9 cellular contexts compared by ENCODE assay signal in genomic region chr5:157100140-157100679, GRCh38. TPM values are rescaled to one million over a fixed set of nuclear protein-coding genes. Genes with fewer than 3 reads are reported as not detected.
A peak's percentile ranks its signal among the peaks of the same experiment; 100 is the strongest.
DNase-seq lines count a peak whose midpoint lies in the region; ATAC-seq, FAIRE-seq and TF ChIP-seq lines count a peak whose summit lies in the region.
"Had no signal": no experiment of that assay in that cellular context is flagged by ENCODE, and none has a peak within 500 bp of the region (broad histone marks: within the 10 kb centered on the region; RNA-seq: fewer than 3 reads in every experiment).

No MANE protein-coding gene starts in this region.

- no peaks in the 10 kb centered on the region for H3K27me3 ChIP-seq in astrocyte (ENCODE audit: insufficient read depth, low read length)

- no peak overlapping the region for H3K27ac ChIP-seq in astrocyte (ENCODE audit: low read depth, low read length)

- H3K79me2 ChIP-seq in astrocyte (ENCODE audit: insufficient read depth, low read length): no peaks in the 10 kb centered on the region

- peak; percentile 46 for DNase-seq in activated CD4-positive, alpha-beta T cell treated with anti-CD3 and anti-CD28 coated beads for 48 hours
- no peak for DNase-seq in activated CD4-positive, alpha-beta T cell treated with anti-CD3 and anti-CD28 coated beads for 1 hour
- peak; percentile 89 for DNase-seq in NB4 (ENCODE audit: low read depth)
- DNase-seq in astrocyte (ENCODE audit: low read depth): peak; percentile 22
- DNase-seq in stimulated activated CD8-positive, alpha-beta memory T cell treated with anti-CD3 and anti-CD28 coated beads, Interleukin-4, amount 100 ng/mL, for 48 hours: peak; percentile 43
- no peak for DNase-seq in HUDEP-2 (lab: John Stamatoyannopoulos, UW; ENCODE audit: unreplicated experiment in 76 of 76)
- DNase-seq: CD4-positive, alpha-beta T cell had no signal

- H3K36me3 Mint-ChIP-seq in astrocyte (ENCODE audit: low read depth, unreplicated experiment): no peaks in the 10 kb centered on the region

- ATAC-seq in GM18873 (IDR thresholded peaks at IDR 0.05; ENCODE audit: low FRiP score, unreplicated experiment) (no peak), HG03521 (IDR thresholded peaks at IDR 0.05; ENCODE audit: unreplicated experiment) (no peak)

- H3K4me3 Mint-ChIP-seq in astrocyte (ENCODE audit: unreplicated experiment): no peak overlapping the region
- H3K4me3 Mint-ChIP-seq: CD4-positive, alpha-beta T cell had no signal

- FAIRE-seq in astrocyte (lab: Jason Lieb, UNC): peak; percentile 34

- TF ChIP-seq POLR2A in NB4 (IDR thresholded peaks at IDR 0.05; ENCODE audit: extremely low read depth, insufficient read length): no peak

- H3K4me1 ChIP-seq in astrocyte (ENCODE audit: insufficient read depth, low read length): peaks cover 6% of the 10 kb centered on the region

- no peaks in the 10 kb centered on the region for H3K36me3 ChIP-seq in astrocyte (ENCODE audit: insufficient read depth, low read length)

- H3K4me3 ChIP-seq in NB4 (ENCODE audit: low read depth, low read length) (no peak overlapping the region), astrocyte (ENCODE audit: insufficient read depth, low read depth, low read length) (no peak overlapping the region)

- no peak overlapping the region for H3K27ac Mint-ChIP-seq in astrocyte (ENCODE audit: unreplicated experiment)
- H3K27ac Mint-ChIP-seq: CD4-positive, alpha-beta T cell had no signal

- H3K9me3 ChIP-seq in astrocyte (ENCODE audit: insufficient read depth, low read depth, low read length): no peaks in the 10 kb centered on the region

- peaks cover 8% of the 10 kb centered on the region for H3K4me1 Mint-ChIP-seq in astrocyte (ENCODE audit: low read depth, unreplicated experiment)

- H3K4me2 ChIP-seq in astrocyte (ENCODE audit: low read length): peak overlapping the region; percentile 15

- no peak overlapping the region for H2AFZ ChIP-seq in astrocyte (ENCODE audit: low read depth, low read length)

- TF ChIP-seq CTCF in NB4 (IDR thresholded peaks at IDR 0.05; ENCODE audit: low read depth, low read length) (no peak), astrocyte (IDR thresholded peaks at IDR 0.05; ENCODE audit: insufficient read depth, low read depth, low read length) (no peak)

- no peaks in the 10 kb centered on the region for H3K27me3 Mint-ChIP-seq in astrocyte (ENCODE audit: low read depth, unreplicated experiment)
- H3K27me3 Mint-ChIP-seq: CD4-positive, alpha-beta T cell had no signal

- H3K9me3 Mint-ChIP-seq in astrocyte (ENCODE audit: unreplicated experiment): no peaks in the 10 kb centered on the region
- H3K9me3 Mint-ChIP-seq: CD4-positive, alpha-beta T cell had no signal

- H3K9ac ChIP-seq in astrocyte (ENCODE audit: low read length): no peak overlapping the region

- no peaks in the 10 kb centered on the region for H4K20me1 ChIP-seq in astrocyte (ENCODE audit: insufficient read depth, low read length)

RNA-seq across cellular contexts. Expression of gene HAVCR2, which starts 8.6 kb away (rescaled TPM):
- total RNA-seq in astrocyte: 7.4 and 10.0 TPM in 2 replicates

RNA-seq across cellular contexts. Expression of gene HAVCR1, which starts 41.3 kb away (rescaled TPM):
- 1.3 and 2.0 TPM in 2 replicates for total RNA-seq in astrocyte

RNA-seq across cellular contexts. Expression of gene MED7, which starts 42.5 kb away (rescaled TPM):
- 9.3 and 9.6 TPM in 2 replicates for total RNA-seq in astrocyte

Comparison
In these comparisons a context has a peak if more than half of its experiments do, and no peak if none do; other contexts are left out.
1. DNase-seq: peak in activated CD4-positive, alpha-beta T cell treated with anti-CD3 and anti-CD28 coated beads for 48 hours (single experiment), NB4 (single experiment), astrocyte (single experiment) and stimulated activated CD8-positive, alpha-beta memory T cell treated with anti-CD3 and anti-CD28 coated beads, Interleukin-4, amount 100 ng/mL, for 48 hours (single experiment); none in activated CD4-positive, alpha-beta T cell treated with anti-CD3 and anti-CD28 coated beads for 1 hour (single experiment) and HUDEP-2 (0 of 76).